9 cellular contexts compared by ENCODE assay signal in genomic region chr10:109924100-109924499, GRCh38. TPM values are rescaled to one million over a fixed set of nuclear protein-coding genes. Genes with fewer than 3 reads are reported as not detected.
DNase-seq lines count a peak whose midpoint lies in the region; ATAC-seq, FAIRE-seq and TF ChIP-seq lines count a peak whose summit lies in the region.
"Had no signal": no experiment of that assay in that cellular context is flagged by ENCODE, and none has a peak within 500 bp of the region (broad histone marks: within the 10 kb centered on the region; RNA-seq: fewer than 3 reads in every experiment).

No MANE protein-coding gene starts in this region.

- peaks cover 34% of the 10 kb centered on the region for H3K79me2 ChIP-seq in keratinocyte (ENCODE audit: control insufficient read depth, insufficient read depth, low read length)

- peaks cover 37% of the 10 kb centered on the region for H3K4me1 Mint-ChIP-seq in T-helper 2 cell treated with Interferon-gamma antibody and Interleukin-4, amounts not matched to agents 5 μg/mL and 100 μg/mL, for 36 hours (ENCODE audit: low read depth)
- H3K4me1 Mint-ChIP-seq in activated CD8-positive, alpha-beta T cell treated with anti-CD3 and anti-CD28 coated beads, Interleukin-2, amount 10 ng/mL, durations not matched to agents 7 days and 5 days (ENCODE audit: low read depth): peaks cover 46% of the 10 kb centered on the region
- peaks cover 46% of the 10 kb centered on the region for H3K4me1 Mint-ChIP-seq in stimulated activated memory B cell treated with anti-CD40 and anti-IgM and Interleukin-4, amounts not matched to agents 10 μg/mL and 1 μg/mL and 100 μg/mL, for 72 hours

- no peaks in the 10 kb centered on the region for H3K9me3 ChIP-seq in keratinocyte (ENCODE audit: control insufficient read depth, low read depth, low read length)

- CTCF ChIA-PET in activated CD8-positive, alpha-beta T cell treated with anti-CD3 and anti-CD28 coated beads, Interleukin-2, amount 10 ng/mL, durations not matched to agents 7 days and 5 days (lab: Charles Lee): interaction anchor here (1.7 kb wide), 1 partner anchor 10 kb away, joined by 6 read pairs; no protein-coding TSS in a partner anchor

- H3K4me2 ChIP-seq in keratinocyte (ENCODE audit: control insufficient read depth, extremely low read depth, insufficient read depth, low read depth, low read length): peak overlapping the region; percentile 84

- DNase-seq in T-helper 2 cell treated with Interferon-gamma antibody and Interleukin-4, amounts not matched to agents 5 μg/mL and 100 μg/mL, for 36 hours (ENCODE audit: low spot score): no peak
- DNase-seq in T-helper 2 cell: no peak
- no peak for DNase-seq in activated CD8-positive, alpha-beta T cell treated with anti-CD3 and anti-CD28 coated beads, Interleukin-2, amount 10 ng/mL, durations not matched to agents 7 days and 5 days
- DNase-seq in keratinocyte (ENCODE audit: low read depth, low spot score): no peak
- DNase-seq in NCI-H774 (lab: John Stamatoyannopoulos, UW): no peak

- no peak overlapping the region for H2AFZ ChIP-seq in keratinocyte (ENCODE audit: control insufficient read depth, low read length)

- H3K4me3 ChIP-seq in keratinocyte (ENCODE audit: control insufficient read depth in 2 of 3, extremely low read depth in 1 of 3, insufficient read depth in 2 of 3, low read depth in 1 of 3, low read length in 3 of 3): no peak overlapping the region

- POLR2A ChIA-PET in activated CD8-positive, alpha-beta T cell treated with anti-CD3 and anti-CD28 coated beads, Interleukin-2, amount 10 ng/mL, durations not matched to agents 7 days and 5 days (lab: Charles Lee): interaction anchor here (1.1 to 1.5 kb wide), 3 partner anchors 9 to 21 kb away, joined by 3 to 6 read pairs (median 5); no protein-coding TSS in a partner anchor

- peaks cover 14% of the 10 kb centered on the region for H3K4me1 ChIP-seq in keratinocyte (ENCODE audit: control insufficient read depth, extremely low read depth, insufficient read depth, low read length)

- dilution Hi-C loops in keratinocyte (cut with MboI; ENCODE audit: extremely low pct_ligation_motif_present, low sequenced_read_pairs): no loop called here

- no peaks in the 10 kb centered on the region for H3K9me3 Mint-ChIP-seq in T-helper 2 cell treated with Interferon-gamma antibody and Interleukin-4, amounts not matched to agents 5 μg/mL and 100 μg/mL, for 36 hours
- H3K9me3 Mint-ChIP-seq in activated CD8-positive, alpha-beta T cell treated with anti-CD3 and anti-CD28 coated beads, Interleukin-2, amount 10 ng/mL, durations not matched to agents 7 days and 5 days (ENCODE audit: insufficient read depth): no peaks in the 10 kb centered on the region
- H3K9me3 Mint-ChIP-seq in stimulated activated memory B cell treated with anti-CD40 and anti-IgM and Interleukin-4, amounts not matched to agents 10 μg/mL and 1 μg/mL and 100 μg/mL, for 72 hours: no peaks in the 10 kb centered on the region

- no peaks in the 10 kb centered on the region for H3K27me3 ChIP-seq in keratinocyte (ENCODE audit: control insufficient read depth, extremely low read depth, insufficient read depth, low read length)

- no peak for TF ChIP-seq CTCF in keratinocyte (optimal IDR thresholded peaks at IDR 0.05 in 1 of 3, IDR thresholded peaks at IDR 0.05 in 1 of 3, conservative IDR thresholded peaks at IDR 0.05 in 1 of 3; ENCODE audit: extremely low read depth in 1 of 3, insufficient read depth in 2 of 3, low read length in 3 of 3)

- no peak overlapping the region for H3K27ac ChIP-seq in keratinocyte (ENCODE audit: control insufficient read depth, insufficient read depth, low read length)

- H3K36me3 ChIP-seq in keratinocyte (ENCODE audit: control insufficient read depth in 2 of 2, extremely low read depth in 1 of 2, insufficient read depth in 2 of 2, low read length in 2 of 2): peaks cover 0 to 10% of the 10 kb centered on the region in 2 experiments

- H3K27ac Mint-ChIP-seq in T-helper 2 cell treated with Interferon-gamma antibody and Interleukin-4, amounts not matched to agents 5 μg/mL and 100 μg/mL, for 36 hours: peak overlapping the region; percentile 43
- peak overlapping the region; percentile 43 for H3K27ac Mint-ChIP-seq in activated CD8-positive, alpha-beta T cell treated with anti-CD3 and anti-CD28 coated beads, Interleukin-2, amount 10 ng/mL, durations not matched to agents 7 days and 5 days
- H3K27ac Mint-ChIP-seq in stimulated activated memory B cell treated with anti-CD40 and anti-IgM and Interleukin-4, amounts not matched to agents 10 μg/mL and 1 μg/mL and 100 μg/mL, for 72 hours: peak overlapping the region; percentile 88

- peaks cover 11% of the 10 kb centered on the region for H3K36me3 Mint-ChIP-seq in T-helper 2 cell treated with Interferon-gamma antibody and Interleukin-4, amounts not matched to agents 5 μg/mL and 100 μg/mL, for 36 hours (ENCODE audit: low read depth)
- peaks cover 32% of the 10 kb centered on the region for H3K36me3 Mint-ChIP-seq in activated CD8-positive, alpha-beta T cell treated with anti-CD3 and anti-CD28 coated beads, Interleukin-2, amount 10 ng/mL, durations not matched to agents 7 days and 5 days (ENCODE audit: low read depth)
- H3K36me3 Mint-ChIP-seq in stimulated activated memory B cell treated with anti-CD40 and anti-IgM and Interleukin-4, amounts not matched to agents 10 μg/mL and 1 μg/mL and 100 μg/mL, for 72 hours: no peaks in the 10 kb centered on the region

- no peaks in the 10 kb centered on the region for H4K20me1 ChIP-seq in keratinocyte (ENCODE audit: control insufficient read depth, extremely low read depth, insufficient read depth, low read length)

- peaks cover 10% of the 10 kb centered on the region for H3K27me3 Mint-ChIP-seq in T-helper 2 cell treated with Interferon-gamma antibody and Interleukin-4, amounts not matched to agents 5 μg/mL and 100 μg/mL, for 36 hours (ENCODE audit: low read depth)
- H3K27me3 Mint-ChIP-seq in activated CD8-positive, alpha-beta T cell treated with anti-CD3 and anti-CD28 coated beads, Interleukin-2, amount 10 ng/mL, durations not matched to agents 7 days and 5 days (ENCODE audit: low read depth): no peaks in the 10 kb centered on the region
- no peaks in the 10 kb centered on the region for H3K27me3 Mint-ChIP-seq in stimulated activated memory B cell treated with anti-CD40 and anti-IgM and Interleukin-4, amounts not matched to agents 10 μg/mL and 1 μg/mL and 100 μg/mL, for 72 hours

- no peak for ATAC-seq in activated CD8-positive, alpha-beta T cell treated with anti-CD3 and anti-CD28 coated beads, Interleukin-2, amount 10 ng/mL, durations not matched to agents 7 days and 5 days
- ATAC-seq in stimulated activated memory B cell treated with anti-CD40 and anti-IgM and Interleukin-4, amounts not matched to agents 10 μg/mL and 1 μg/mL and 100 μg/mL, for 72 hours: no peak
- ATAC-seq in HG03469 (IDR thresholded peaks at IDR 0.05; ENCODE audit: unreplicated experiment): no peak
- no peak for ATAC-seq in GM21786 (IDR thresholded peaks at IDR 0.05; ENCODE audit: unreplicated experiment)

- no peak for FAIRE-seq in keratinocyte (lab: Jason Lieb, UNC)
- FAIRE-seq: A204.1 had no signal

- no peak overlapping the region for H3K9ac ChIP-seq in keratinocyte (ENCODE audit: control insufficient read depth, extremely low read depth, insufficient read depth, low read length)

- no peaks in the 10 kb centered on the region for H3K9me1 ChIP-seq in keratinocyte (ENCODE audit: control insufficient read depth, extremely low read depth, insufficient read depth, low read length)

- H3K4me3 Mint-ChIP-seq in T-helper 2 cell treated with Interferon-gamma antibody and Interleukin-4, amounts not matched to agents 5 μg/mL and 100 μg/mL, for 36 hours: peak overlapping the region; percentile 61
- peak overlapping the region; percentile 70 for H3K4me3 Mint-ChIP-seq in activated CD8-positive, alpha-beta T cell treated with anti-CD3 and anti-CD28 coated beads, Interleukin-2, amount 10 ng/mL, durations not matched to agents 7 days and 5 days
- H3K4me3 Mint-ChIP-seq in stimulated activated memory B cell treated with anti-CD40 and anti-IgM and Interleukin-4, amounts not matched to agents 10 μg/mL and 1 μg/mL and 100 μg/mL, for 72 hours: peak overlapping the region; percentile 86

RNA-seq across cellular contexts. Expression of gene XPNPEP1, which starts 0.8 kb away (rescaled TPM):
- total RNA-seq in activated CD8-positive, alpha-beta T cell treated with anti-CD3 and anti-CD28 coated beads, Interleukin-2, amount 10 ng/mL, durations not matched to agents 7 days and 5 days: 100 to 1,000 TPM; 102 to 106 TPM
- 96.2 to 171 TPM (median 154 TPM) in 3 replicates for polyA plus RNA-seq in keratinocyte
- 63.0 TPM for polyA plus RNA-seq in keratinocyte (2011; ENCODE audit: low read depth)
- 193 and 194 TPM in 2 replicates for polyA plus RNA-seq in keratinocyte (2011; cell fraction: cytosol; rRNA removed)
- 258 and 305 TPM in 2 replicates for polyA plus RNA-seq in keratinocyte (2011; cell fraction: nucleus; rRNA removed)
- polyA plus RNA-seq in keratinocyte (2012; ENCODE audit: low replicate concordance): 43.2 and 52.6 TPM in 2 replicates
- polyA minus RNA-seq in keratinocyte: 304 to 419 TPM (median 412 TPM) in 3 replicates
- 164 TPM for polyA minus RNA-seq in keratinocyte (2011; cell fraction: cytosol; rRNA and poly(A)+ RNA removed)
- polyA minus RNA-seq in keratinocyte (2011; cell fraction: nucleus; rRNA and poly(A)+ RNA removed): 134 and 140 TPM in 2 replicates
